ENCODE assay signal across 39 cellular contexts in genomic region chr4:151774324-151774723, GRCh38.
"Had no signal": no experiment of that assay in that cellular context is flagged by ENCODE, and none has a peak within 500 bp of the region (broad histone marks: within the 10 kb centered on the region; RNA-seq: fewer than 3 reads in every experiment).

No MANE protein-coding gene starts in this region.

- H3K36me3 ChIP-seq: ascending aorta, cardiac muscle cell had no signal

- H3K27me3 ChIP-seq: ascending aorta, cardiac muscle cell had no signal

- H3K9me3 ChIP-seq: ascending aorta had no signal

- H3K36me3 Mint-ChIP-seq: activated CD8-positive, alpha-beta memory T cell treated with anti-CD3 and anti-CD28 coated beads, Interleukin-2, amount 10 ng/mL, durations not matched to agents 7 days and 5 days; activated naive CD4-positive, alpha-beta T cell treated with anti-CD3 and anti-CD28 coated beads, Interleukin-2, amount 10 ng/mL, durations not matched to agents 7 days and 5 days; activated naive CD8-positive, alpha-beta T cell treated with anti-CD3 and anti-CD28 coated beads, Interleukin-2, amount 10 ng/mL, durations not matched to agents 7 days and 5 days; brain had no signal

- H3K27ac ChIP-seq: ascending aorta, cardiac muscle cell, VCaP had no signal

- H3K4me3 ChIP-seq: ascending aorta, cardiac muscle cell had no signal

- H3K27ac Mint-ChIP-seq: activated CD4-positive, alpha-beta memory T cell treated with anti-CD3 and anti-CD28 coated beads, Interleukin-2, amount 10 ng/mL, durations not matched to agents 7 days and 5 days; activated CD4-positive, alpha-beta T cell treated with anti-CD3 and anti-CD28 coated beads for 36 hours; activated CD4-positive, alpha-beta T cell treated with anti-CD3 and anti-CD28 coated beads, Interleukin-2, amount 10 ng/mL, durations not matched to agents 7 days and 5 days; activated CD8-positive, alpha-beta memory T cell treated with anti-CD3 and anti-CD28 coated beads, Interleukin-2, amount 10 ng/mL, durations not matched to agents 7 days and 5 days; activated CD8-positive, alpha-beta T cell treated with anti-CD3 and anti-CD28 coated beads, Interleukin-2, amount 10 ng/mL, durations not matched to agents 7 days and 5 days; activated naive CD4-positive, alpha-beta T cell treated with anti-CD3 and anti-CD28 coated beads, Interleukin-2, amount 10 ng/mL, durations not matched to agents 7 days and 5 days; activated naive CD4-positive, alpha-beta T cell treated with anti-CD3 and anti-CD28 coated beads, Interleukin-2, amount 50 U/mL, for 24 hours; activated naive CD8-positive, alpha-beta T cell; activated naive CD8-positive, alpha-beta T cell treated with anti-CD3 and anti-CD28 coated beads, Interleukin-2, amount 10 ng/mL, durations not matched to agents 7 days and 5 days; activated naive CD8-positive, alpha-beta T cell treated with anti-CD3 and anti-CD28 coated beads, Interleukin-2, amount 50 U/mL, for 24 hours; activated T-cell treated with anti-CD3 and anti-CD28 coated beads, Interleukin-2, amount 50 U/mL, for 24 hours; activated T-helper 2 cell treated with anti-CD3 and anti-CD28 coated beads, Interferon-gamma antibody, Interleukin-2, Interleukin-4, amounts not matched to agents 10 μg/mL and 5 μg/mL and 100 μg/mL, durations not matched to agents 14 hours and 24 hours and 36 hours; brain; T-helper 1 cell treated with Interleukin-12 subunit alpha and Interleukin-12 subunit beta and Interleukin-4 antibody, amounts not matched to agents 30 μg/mL and 1 μg/mL, for 36 hours; T-helper 2 cell treated with Interferon-gamma antibody and Interleukin-4, amounts not matched to agents 5 μg/mL and 100 μg/mL, for 36 hours had no signal

- ATAC-seq: activated CD4-positive, alpha-beta T cell treated with anti-CD3 and anti-CD28 coated beads for 36 hours; activated CD4-positive, CD25-positive, alpha-beta regulatory T cell treated with anti-CD3 and anti-CD28 coated beads, Interleukin-2, amount 50 U/mL, for 24 hours; activated CD8-positive, alpha-beta memory T cell treated with anti-CD3 and anti-CD28 coated beads, Interleukin-2, amount 10 ng/mL, durations not matched to agents 7 days and 5 days; activated CD8-positive, alpha-beta T cell treated with anti-CD3 and anti-CD28 coated beads, Interleukin-2, amount 10 ng/mL, durations not matched to agents 7 days and 5 days; activated naive CD8-positive, alpha-beta T cell treated with anti-CD3 and anti-CD28 coated beads, Interleukin-2, amount 50 U/mL, for 24 hours had no signal

- H3K4me3 Mint-ChIP-seq: activated CD4-positive, alpha-beta memory T cell treated with anti-CD3 and anti-CD28 coated beads, Interleukin-2, amount 10 ng/mL, durations not matched to agents 7 days and 5 days; activated CD4-positive, alpha-beta T cell treated with anti-CD3 and anti-CD28 coated beads for 36 hours; activated CD4-positive, alpha-beta T cell treated with anti-CD3 and anti-CD28 coated beads, Interleukin-2, amount 10 ng/mL, durations not matched to agents 7 days and 5 days; activated CD8-positive, alpha-beta memory T cell treated with anti-CD3 and anti-CD28 coated beads, Interleukin-2, amount 10 ng/mL, durations not matched to agents 7 days and 5 days; activated CD8-positive, alpha-beta T cell treated with anti-CD3 and anti-CD28 coated beads, Interleukin-2, amount 10 ng/mL, durations not matched to agents 7 days and 5 days; activated naive CD4-positive, alpha-beta T cell treated with anti-CD3 and anti-CD28 coated beads, Interleukin-2, amount 10 ng/mL, durations not matched to agents 7 days and 5 days; activated naive CD4-positive, alpha-beta T cell treated with anti-CD3 and anti-CD28 coated beads, Interleukin-2, amount 50 U/mL, for 24 hours; activated naive CD8-positive, alpha-beta T cell; activated naive CD8-positive, alpha-beta T cell treated with anti-CD3 and anti-CD28 coated beads, Interleukin-2, amount 10 ng/mL, durations not matched to agents 7 days and 5 days; activated naive CD8-positive, alpha-beta T cell treated with anti-CD3 and anti-CD28 coated beads, Interleukin-2, amount 50 U/mL, for 24 hours; activated T-cell treated with anti-CD3 and anti-CD28 coated beads, Interleukin-2, amount 50 U/mL, for 24 hours; brain; central memory CD8-positive, alpha-beta T cell; T-helper 1 cell treated with Interleukin-12 subunit alpha and Interleukin-12 subunit beta and Interleukin-4 antibody, amounts not matched to agents 30 μg/mL and 1 μg/mL, for 36 hours; T-helper 2 cell treated with Interferon-gamma antibody and Interleukin-4, amounts not matched to agents 5 μg/mL and 100 μg/mL, for 36 hours had no signal

- FAIRE-seq: bronchial epithelial cell, TTC549 had no signal

- H3K4me1 Mint-ChIP-seq: activated CD4-positive, alpha-beta memory T cell treated with anti-CD3 and anti-CD28 coated beads, Interleukin-2, amount 10 ng/mL, durations not matched to agents 7 days and 5 days; activated CD4-positive, alpha-beta T cell treated with anti-CD3 and anti-CD28 coated beads for 36 hours; activated CD4-positive, alpha-beta T cell treated with anti-CD3 and anti-CD28 coated beads, Interleukin-2, amount 10 ng/mL, durations not matched to agents 7 days and 5 days; activated CD8-positive, alpha-beta memory T cell treated with anti-CD3 and anti-CD28 coated beads, Interleukin-2, amount 10 ng/mL, durations not matched to agents 7 days and 5 days; activated naive CD4-positive, alpha-beta T cell treated with anti-CD3 and anti-CD28 coated beads, Interleukin-2, amount 10 ng/mL, durations not matched to agents 7 days and 5 days; activated naive CD4-positive, alpha-beta T cell treated with anti-CD3 and anti-CD28 coated beads, Interleukin-2, amount 50 U/mL, for 24 hours; activated naive CD8-positive, alpha-beta T cell treated with anti-CD3 and anti-CD28 coated beads, Interleukin-2, amount 10 ng/mL, durations not matched to agents 7 days and 5 days; activated naive CD8-positive, alpha-beta T cell treated with anti-CD3 and anti-CD28 coated beads, Interleukin-2, amount 50 U/mL, for 24 hours; central memory CD8-positive, alpha-beta T cell had no signal

- DNase-seq: activated CD4-positive, alpha-beta memory T cell treated with anti-CD3 and anti-CD28 coated beads, Interleukin-2, amount 10 ng/mL, durations not matched to agents 7 days and 5 days; activated CD4-positive, alpha-beta T cell treated with anti-CD3 and anti-CD28 coated beads for 1 hour; activated CD4-positive, alpha-beta T cell treated with anti-CD3 and anti-CD28 coated beads for 36 hours; activated CD4-positive, alpha-beta T cell treated with anti-CD3 and anti-CD28 coated beads for 48 hours; activated CD4-positive, alpha-beta T cell treated with anti-CD3 and anti-CD28 coated beads, Interleukin-2, amount 10 ng/mL, durations not matched to agents 7 days and 5 days; activated CD4-positive, alpha-beta T cell treated with anti-CD3 and anti-CD28 coated beads, Interleukin-2, amount 50 U/mL, for 48 hours; activated CD4-positive, CD25-positive, alpha-beta regulatory T cell; activated CD8-positive, alpha-beta memory T cell treated with anti-CD3 and anti-CD28 coated beads for 24 hours; activated CD8-positive, alpha-beta memory T cell treated with anti-CD3 and anti-CD28 coated beads, Interleukin-2, amount 10 ng/mL, durations not matched to agents 7 days and 5 days; activated CD8-positive, alpha-beta memory T cell treated with anti-CD3 and anti-CD28 coated beads, Interleukin-2, amount 50 U/mL, for 48 hours; activated CD8-positive, alpha-beta T cell treated with anti-CD3 and anti-CD28 coated beads, Interleukin-2, amount 10 ng/mL, durations not matched to agents 7 days and 5 days; activated effector memory CD4-positive, alpha-beta T cell treated with Interleukin-2 at 50 U/mL for 16 hours; activated gamma-delta T cell; activated naive CD4-positive, alpha-beta T cell treated with anti-CD3 and anti-CD28 coated beads, Interleukin-2, amount 10 ng/mL, durations not matched to agents 7 days and 5 days; activated naive CD4-positive, alpha-beta T cell treated with Interleukin-2 at 50 U/mL for 16 hours; activated naive CD8-positive, alpha-beta T cell treated with anti-CD3 and anti-CD28 coated beads, Interleukin-2, amount 10 ng/mL, durations not matched to agents 7 days and 5 days; activated naive CD8-positive, alpha-beta T cell treated with anti-CD3 and anti-CD28 coated beads, Interleukin-2, amount 50 U/mL, for 24 hours; activated T-cell treated with anti-CD3 and anti-CD28 coated beads, Interleukin-2, amount 50 U/mL, for 24 hours; activated T-cell treated with anti-CD3 and anti-CD28 coated beads, Interleukin-2, amount 50 U/mL, for 48 hours; amygdala; anterior cingulate cortex; caudate nucleus; cerebellar nuclear complex; T-helper 1 cell; T-helper 2 cell; T-helper 9 cell had no signal

- H3K4me1 ChIP-seq: ascending aorta had no signal
